1 cellular context compared by ENCODE assay signal in the genomic region with DNA sequence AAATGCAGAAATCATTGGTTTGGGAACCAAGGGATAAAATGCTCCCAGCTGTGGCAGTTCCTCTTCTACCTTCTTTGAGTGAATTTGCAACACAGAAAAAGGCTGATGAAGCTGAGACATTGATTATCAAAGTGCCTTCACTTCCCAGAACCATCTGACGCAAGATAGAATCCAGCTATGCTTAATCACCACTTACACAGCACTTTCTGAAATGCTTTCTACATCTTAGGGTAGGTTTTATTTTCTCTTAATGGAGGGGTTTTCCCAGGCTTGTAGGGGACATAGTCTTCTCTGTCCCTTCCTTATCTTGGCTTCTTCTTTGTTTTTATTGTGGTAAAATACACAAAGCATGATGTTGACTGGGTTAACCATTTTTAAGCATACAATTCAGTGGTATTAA.
A peak's percentile ranks its signal among the peaks of the same experiment; 100 is the strongest.
TF ChIP-seq lines count a peak whose summit lies in the region.

No MANE protein-coding gene starts in this region.

TF ChIP-seq in K562, 482 proteins besides CTCF, POLR2A, EP300 and RAD21 (continued from another document and continues in another):
- TF ChIP-seq, protein P1, sequence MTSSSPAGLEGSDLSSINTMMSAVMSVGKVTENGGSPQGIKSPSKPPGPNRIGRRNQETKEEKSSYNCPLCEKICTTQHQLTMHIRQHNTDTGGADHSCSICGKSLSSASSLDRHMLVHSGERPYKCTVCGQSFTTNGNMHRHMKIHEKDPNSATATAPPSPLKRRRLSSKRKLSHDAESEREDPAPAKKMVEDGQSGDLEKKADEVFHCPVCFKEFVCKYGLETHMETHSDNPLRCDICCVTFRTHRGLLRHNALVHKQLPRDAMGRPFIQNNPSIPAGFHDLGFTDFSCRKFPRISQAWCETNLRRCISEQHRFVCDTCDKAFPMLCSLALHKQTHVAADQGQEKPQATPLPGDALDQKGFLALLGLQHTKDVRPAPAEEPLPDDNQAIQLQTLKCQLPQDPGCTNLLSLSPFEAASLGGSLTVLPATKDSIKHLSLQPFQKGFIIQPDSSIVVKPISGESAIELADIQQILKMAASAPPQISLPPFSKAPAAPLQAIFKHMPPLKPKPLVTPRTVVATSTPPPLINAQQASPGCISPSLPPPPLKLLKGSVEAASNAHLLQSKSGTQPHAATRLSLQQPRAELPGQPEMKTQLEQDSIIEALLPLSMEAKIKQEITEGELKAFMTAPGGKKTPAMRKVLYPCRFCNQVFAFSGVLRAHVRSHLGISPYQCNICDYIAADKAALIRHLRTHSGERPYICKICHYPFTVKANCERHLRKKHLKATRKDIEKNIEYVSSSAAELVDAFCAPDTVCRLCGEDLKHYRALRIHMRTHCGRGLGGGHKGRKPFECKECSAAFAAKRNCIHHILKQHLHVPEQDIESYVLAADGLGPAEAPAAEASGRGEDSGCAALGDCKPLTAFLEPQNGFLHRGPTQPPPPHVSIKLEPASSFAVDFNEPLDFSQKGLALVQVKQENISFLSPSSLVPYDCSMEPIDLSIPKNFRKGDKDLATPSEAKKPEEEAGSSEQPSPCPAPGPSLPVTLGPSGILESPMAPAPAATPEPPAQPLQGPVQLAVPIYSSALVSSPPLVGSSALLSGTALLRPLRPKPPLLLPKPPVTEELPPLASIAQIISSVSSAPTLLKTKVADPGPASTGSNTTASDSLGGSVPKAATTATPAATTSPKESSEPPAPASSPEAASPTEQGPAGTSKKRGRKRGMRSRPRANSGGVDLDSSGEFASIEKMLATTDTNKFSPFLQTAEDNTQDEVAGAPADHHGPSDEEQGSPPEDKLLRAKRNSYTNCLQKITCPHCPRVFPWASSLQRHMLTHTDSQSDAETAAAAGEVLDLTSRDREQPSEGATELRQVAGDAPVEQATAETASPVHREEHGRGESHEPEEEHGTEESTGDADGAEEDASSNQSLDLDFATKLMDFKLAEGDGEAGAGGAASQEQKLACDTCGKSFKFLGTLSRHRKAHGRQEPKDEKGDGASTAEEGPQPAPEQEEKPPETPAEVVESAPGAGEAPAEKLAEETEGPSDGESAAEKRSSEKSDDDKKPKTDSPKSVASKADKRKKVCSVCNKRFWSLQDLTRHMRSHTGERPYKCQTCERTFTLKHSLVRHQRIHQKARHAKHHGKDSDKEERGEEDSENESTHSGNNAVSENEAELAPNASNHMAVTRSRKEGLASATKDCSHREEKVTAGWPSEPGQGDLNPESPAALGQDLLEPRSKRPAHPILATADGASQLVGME (CRISPR knock-in tag; IDR thresholded peaks at IDR 0.05) = no peak
- TF ChIP-seq, protein P2, sequence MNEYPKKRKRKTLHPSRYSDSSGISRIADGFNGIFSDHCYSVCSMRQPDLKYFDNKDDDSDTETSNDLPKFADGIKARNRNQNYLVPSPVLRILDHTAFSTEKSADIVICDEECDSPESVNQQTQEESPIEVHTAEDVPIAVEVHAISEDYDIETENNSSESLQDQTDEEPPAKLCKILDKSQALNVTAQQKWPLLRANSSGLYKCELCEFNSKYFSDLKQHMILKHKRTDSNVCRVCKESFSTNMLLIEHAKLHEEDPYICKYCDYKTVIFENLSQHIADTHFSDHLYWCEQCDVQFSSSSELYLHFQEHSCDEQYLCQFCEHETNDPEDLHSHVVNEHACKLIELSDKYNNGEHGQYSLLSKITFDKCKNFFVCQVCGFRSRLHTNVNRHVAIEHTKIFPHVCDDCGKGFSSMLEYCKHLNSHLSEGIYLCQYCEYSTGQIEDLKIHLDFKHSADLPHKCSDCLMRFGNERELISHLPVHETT (CRISPR knock-in tag; conservative IDR thresholded peaks at IDR 0.05 in 1 of 2, IDR thresholded peaks at IDR 0.05 in 1 of 2) = no peak
- TF ChIP-seq ZNF311 (CRISPR knock-in tag; IDR thresholded peaks at IDR 0.05) (no peak), C11orf30 (IDR thresholded peaks at IDR 0.05; ENCODE audit: low read depth) (peak; percentile 60; the same call in 1 of the 2 replicates), E2F3 (CRISPR knock-in tag; IDR thresholded peaks at IDR 0.05) (no peak), ZBTB1 (CRISPR knock-in tag; IDR thresholded peaks at IDR 0.05; ENCODE audit: borderline replicate concordance, low read depth) (no peak), CHCHD3 (CRISPR knock-in tag; IDR thresholded peaks at IDR 0.05) (no peak), TCF3 (CRISPR knock-in tag; IDR thresholded peaks at IDR 0.05) (no peak), CEBPG (CRISPR knock-in tag; IDR thresholded peaks at IDR 0.05) (no peak), CEBPG (tag; conservative IDR thresholded peaks at IDR 0.05 in 1 of 2, IDR thresholded peaks at IDR 0.05 in 1 of 2) (peak in 1 of 2 experiments; percentile 46; a peak in 1 of 4 replicates), DMBX1 (CRISPR knock-in tag; IDR thresholded peaks at IDR 0.05; ENCODE audit: borderline replicate concordance) (no peak), ZBTB7A (IDR thresholded peaks at IDR 0.05; ENCODE audit: borderline replicate concordance, control insufficient read depth, low read depth, low read length) (no peak), KLF6 (CRISPR knock-in tag; IDR thresholded peaks at IDR 0.05; ENCODE audit: borderline replicate concordance) (no peak), HIVEP1 (CRISPR knock-in tag; IDR thresholded peaks at IDR 0.05) (no peak), CREBBP (IDR thresholded peaks at IDR 0.05; ENCODE audit: low read depth, low read length) (no peak), ZNF316 (IDR thresholded peaks at IDR 0.05) (no peak; the same call in 1 of the 2 replicates), ILF3 (IDR thresholded peaks at IDR 0.05; ENCODE audit: borderline replicate concordance) (no peak), TARDBP (IDR thresholded peaks at IDR 0.05) (no peak), FOXP1 (CRISPR knock-in tag; IDR thresholded peaks at IDR 0.05) (no peak), MAFK (IDR thresholded peaks at IDR 0.05; ENCODE audit: low read length) (peak; percentile 54), TAF9B (IDR thresholded peaks at IDR 0.05; ENCODE audit: partially characterized antibody) (no peak)
- TF ChIP-seq, protein P3, sequence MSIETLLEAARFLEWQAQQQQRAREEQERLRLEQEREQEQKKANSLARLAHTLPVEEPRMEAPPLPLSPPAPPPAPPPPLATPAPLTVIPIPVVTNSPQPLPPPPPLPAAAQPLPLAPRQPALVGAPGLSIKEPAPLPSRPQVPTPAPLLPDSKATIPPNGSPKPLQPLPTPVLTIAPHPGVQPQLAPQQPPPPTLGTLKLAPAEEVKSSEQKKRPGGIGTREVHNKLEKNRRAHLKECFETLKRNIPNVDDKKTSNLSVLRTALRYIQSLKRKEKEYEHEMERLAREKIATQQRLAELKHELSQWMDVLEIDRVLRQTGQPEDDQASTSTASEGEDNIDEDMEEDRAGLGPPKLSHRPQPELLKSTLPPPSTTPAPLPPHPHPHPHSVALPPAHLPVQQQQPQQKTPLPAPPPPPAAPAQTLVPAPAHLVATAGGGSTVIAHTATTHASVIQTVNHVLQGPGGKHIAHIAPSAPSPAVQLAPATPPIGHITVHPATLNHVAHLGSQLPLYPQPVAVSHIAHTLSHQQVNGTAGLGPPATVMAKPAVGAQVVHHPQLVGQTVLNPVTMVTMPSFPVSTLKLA (conservative IDR thresholded peaks at IDR 0.05) = no peak
- TF ChIP-seq, protein P4, sequence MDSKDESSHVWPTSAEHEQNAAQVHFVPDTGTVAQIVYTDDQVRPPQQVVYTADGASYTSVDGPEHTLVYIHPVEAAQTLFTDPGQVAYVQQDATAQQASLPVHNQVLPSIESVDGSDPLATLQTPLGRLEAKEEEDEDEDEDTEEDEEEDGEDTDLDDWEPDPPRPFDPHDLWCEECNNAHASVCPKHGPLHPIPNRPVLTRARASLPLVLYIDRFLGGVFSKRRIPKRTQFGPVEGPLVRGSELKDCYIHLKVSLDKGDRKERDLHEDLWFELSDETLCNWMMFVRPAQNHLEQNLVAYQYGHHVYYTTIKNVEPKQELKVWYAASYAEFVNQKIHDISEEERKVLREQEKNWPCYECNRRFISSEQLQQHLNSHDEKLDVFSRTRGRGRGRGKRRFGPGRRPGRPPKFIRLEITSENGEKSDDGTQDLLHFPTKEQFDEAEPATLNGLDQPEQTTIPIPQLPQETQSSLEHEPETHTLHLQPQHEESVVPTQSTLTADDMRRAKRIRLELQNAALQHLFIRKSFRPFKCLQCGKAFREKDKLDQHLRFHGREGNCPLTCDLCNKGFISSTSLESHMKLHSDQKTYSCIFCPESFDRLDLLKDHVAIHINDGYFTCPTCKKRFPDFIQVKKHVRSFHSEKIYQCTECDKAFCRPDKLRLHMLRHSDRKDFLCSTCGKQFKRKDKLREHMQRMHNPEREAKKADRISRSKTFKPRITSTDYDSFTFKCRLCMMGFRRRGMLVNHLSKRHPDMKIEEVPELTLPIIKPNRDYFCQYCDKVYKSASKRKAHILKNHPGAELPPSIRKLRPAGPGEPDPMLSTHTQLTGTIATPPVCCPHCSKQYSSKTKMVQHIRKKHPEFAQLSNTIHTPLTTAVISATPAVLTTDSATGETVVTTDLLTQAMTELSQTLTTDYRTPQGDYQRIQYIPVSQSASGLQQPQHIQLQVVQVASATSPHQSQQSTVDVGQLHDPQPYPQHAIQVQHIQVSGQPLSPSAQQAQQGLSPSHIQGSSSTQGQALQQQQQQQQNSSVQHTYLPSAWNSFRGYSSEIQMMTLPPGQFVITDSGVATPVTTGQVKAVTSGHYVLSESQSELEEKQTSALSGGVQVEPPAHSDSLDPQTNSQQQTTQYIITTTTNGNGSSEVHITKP (IDR thresholded peaks at IDR 0.05; ENCODE audit: partially characterized antibody) = peak; percentile 56
- TF ChIP-seq, protein P5, sequence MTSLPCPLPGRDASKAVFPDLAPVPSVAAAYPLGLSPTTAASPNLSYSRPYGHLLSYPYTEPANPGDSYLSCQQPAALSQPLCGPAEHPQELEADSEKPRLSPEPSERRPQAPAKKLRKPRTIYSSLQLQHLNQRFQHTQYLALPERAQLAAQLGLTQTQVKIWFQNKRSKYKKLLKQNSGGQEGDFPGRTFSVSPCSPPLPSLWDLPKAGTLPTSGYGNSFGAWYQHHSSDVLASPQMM (CRISPR knock-in tag; IDR thresholded peaks at IDR 0.05) = no peak
- TF ChIP-seq, protein P6, sequence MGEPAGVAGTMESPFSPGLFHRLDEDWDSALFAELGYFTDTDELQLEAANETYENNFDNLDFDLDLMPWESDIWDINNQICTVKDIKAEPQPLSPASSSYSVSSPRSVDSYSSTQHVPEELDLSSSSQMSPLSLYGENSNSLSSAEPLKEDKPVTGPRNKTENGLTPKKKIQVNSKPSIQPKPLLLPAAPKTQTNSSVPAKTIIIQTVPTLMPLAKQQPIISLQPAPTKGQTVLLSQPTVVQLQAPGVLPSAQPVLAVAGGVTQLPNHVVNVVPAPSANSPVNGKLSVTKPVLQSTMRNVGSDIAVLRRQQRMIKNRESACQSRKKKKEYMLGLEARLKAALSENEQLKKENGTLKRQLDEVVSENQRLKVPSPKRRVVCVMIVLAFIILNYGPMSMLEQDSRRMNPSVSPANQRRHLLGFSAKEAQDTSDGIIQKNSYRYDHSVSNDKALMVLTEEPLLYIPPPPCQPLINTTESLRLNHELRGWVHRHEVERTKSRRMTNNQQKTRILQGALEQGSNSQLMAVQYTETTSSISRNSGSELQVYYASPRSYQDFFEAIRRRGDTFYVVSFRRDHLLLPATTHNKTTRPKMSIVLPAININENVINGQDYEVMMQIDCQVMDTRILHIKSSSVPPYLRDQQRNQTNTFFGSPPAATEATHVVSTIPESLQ (CRISPR knock-in tag; IDR thresholded peaks at IDR 0.05) = no peak
- TF ChIP-seq, protein P7, sequence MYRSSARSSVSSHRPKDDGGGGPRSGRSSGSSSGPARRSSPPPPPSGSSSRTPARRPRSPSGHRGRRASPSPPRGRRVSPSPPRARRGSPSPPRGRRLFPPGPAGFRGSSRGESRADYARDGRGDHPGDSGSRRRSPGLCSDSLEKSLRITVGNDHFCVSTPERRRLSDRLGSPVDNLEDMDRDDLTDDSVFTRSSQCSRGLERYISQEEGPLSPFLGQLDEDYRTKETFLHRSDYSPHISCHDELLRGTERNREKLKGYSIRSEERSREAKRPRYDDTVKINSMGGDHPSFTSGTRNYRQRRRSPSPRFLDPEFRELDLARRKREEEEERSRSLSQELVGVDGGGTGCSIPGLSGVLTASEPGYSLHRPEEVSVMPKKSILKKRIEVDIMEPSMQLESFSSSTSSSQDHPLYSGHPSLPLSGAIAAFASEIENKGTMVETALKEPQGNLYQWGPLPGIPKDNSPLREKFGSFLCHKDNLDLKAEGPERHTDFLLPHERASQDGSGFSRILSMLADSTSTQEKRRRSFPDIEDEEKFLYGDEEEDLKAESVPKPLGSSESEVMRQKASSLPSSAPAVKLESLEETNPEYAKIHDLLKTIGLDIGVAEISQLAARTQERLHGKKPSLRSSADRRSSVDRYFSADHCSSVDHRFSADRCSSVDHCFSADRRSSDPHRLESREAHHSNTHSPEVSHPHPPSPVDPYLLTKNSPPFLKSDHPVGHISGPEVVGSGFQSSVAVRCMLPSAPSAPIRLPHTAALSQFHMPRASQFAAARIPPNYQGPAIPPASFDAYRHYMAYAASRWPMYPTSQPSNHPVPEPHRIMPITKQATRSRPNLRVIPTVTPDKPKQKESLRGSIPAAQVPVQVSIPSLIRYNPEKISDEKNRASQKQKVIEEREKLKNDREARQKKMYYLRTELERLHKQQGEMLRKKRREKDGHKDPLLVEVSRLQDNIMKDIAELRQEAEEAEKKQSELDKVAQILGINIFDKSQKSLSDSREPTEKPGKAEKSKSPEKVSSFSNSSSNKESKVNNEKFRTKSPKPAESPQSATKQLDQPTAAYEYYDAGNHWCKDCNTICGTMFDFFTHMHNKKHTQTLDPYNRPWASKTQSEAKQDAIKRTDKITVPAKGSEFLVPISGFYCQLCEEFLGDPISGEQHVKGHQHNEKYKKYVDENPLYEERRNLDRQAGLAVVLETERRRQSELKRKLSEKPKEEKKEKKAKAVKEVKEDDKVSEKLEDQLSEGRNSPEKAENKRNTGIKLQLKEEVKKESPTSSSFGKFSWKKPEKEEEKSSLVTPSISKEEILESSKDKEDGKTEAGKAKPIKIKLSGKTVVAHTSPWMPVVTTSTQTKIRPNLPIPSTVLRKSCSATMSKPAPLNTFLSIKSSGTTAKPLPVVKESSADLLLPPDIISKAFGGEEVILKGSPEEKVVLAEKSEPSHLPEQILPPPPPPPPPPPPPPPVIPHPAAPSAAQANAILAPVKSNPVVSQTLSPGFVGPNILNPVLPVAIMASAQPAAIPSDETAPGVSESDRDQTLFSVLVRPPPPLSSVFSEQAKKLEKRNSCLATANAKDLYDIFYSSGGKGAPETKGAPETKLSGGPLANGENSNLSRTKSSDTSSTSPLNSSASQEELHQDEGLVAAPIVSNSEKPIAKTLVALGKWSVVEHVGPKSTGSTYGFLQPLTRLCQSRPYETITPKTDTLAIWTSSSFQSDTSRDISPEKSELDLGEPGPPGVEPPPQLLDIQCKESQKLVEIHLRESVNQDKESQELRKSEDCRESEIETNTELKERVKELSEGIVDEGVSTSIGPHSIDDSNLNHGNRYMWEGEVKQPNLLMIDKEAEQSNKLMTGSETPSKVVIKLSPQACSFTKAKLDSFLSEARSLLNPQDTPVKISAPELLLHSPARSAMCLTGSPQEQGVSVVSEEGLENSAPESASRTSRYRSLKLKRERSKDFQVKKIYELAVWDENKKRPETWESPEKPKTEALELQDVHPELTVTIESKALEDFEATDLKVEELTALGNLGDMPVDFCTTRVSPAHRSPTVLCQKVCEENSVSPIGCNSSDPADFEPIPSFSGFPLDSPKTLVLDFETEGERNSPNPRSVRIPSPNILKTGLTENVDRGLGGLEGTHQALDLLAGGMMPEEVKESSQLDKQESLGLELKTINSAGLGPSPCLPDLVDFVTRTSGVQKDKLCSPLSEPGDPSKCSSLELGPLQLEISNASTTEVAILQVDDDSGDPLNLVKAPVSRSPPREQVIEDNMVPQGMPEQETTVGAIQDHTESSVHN (IDR thresholded peaks at IDR 0.05; ENCODE audit: borderline replicate concordance in 1 of 2, low read depth in 1 of 2) = no peak
- TF ChIP-seq, protein P8, sequence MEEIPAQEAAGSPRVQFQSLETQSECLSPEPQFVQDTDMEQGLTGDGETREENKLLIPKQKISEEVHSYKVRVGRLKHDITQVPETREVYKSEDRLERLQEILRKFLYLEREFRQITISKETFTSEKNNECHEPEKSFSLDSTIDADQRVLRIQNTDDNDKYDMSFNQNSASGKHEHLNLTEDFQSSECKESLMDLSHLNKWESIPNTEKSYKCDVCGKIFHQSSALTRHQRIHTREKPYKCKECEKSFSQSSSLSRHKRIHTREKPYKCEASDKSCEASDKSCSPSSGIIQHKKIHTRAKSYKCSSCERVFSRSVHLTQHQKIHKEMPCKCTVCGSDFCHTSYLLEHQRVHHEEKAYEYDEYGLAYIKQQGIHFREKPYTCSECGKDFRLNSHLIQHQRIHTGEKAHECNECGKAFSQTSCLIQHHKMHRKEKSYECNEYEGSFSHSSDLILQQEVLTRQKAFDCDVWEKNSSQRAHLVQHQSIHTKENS (CRISPR knock-in tag; IDR thresholded peaks at IDR 0.05) = no peak
